30 cellular contexts compared by ENCODE assay signal in genomic region chr10:52918714-52919316, GRCh38.
DNase-seq lines count a peak whose midpoint lies in the region; ATAC-seq and TF ChIP-seq lines count a peak whose summit lies in the region.
"Had no signal": no experiment of that assay in that cellular context is flagged by ENCODE, and none has a peak within 500 bp of the region (broad histone marks: within the 10 kb centered on the region; RNA-seq: fewer than 3 reads in every experiment).

No MANE protein-coding gene starts in this region.

- no peaks in the 10 kb centered on the region for H3K36me3 ChIP-seq in OCI-LY3 (replicated peaks; ENCODE audit: low read depth, low read length)
- H3K36me3 ChIP-seq: left ventricle myocardium inferior, neutrophil, Peyer's patch, prostate gland had no signal

- H3K9me3 ChIP-seq in OCI-LY3 (ENCODE audit: insufficient read depth, low read length): no peaks in the 10 kb centered on the region
- H3K9me3 ChIP-seq: left ventricle myocardium inferior, neutrophil, Peyer's patch, prostate gland had no signal

- no peak overlapping the region for H3K27ac ChIP-seq in OCI-LY3 (ENCODE audit: low read length)
- H3K27ac ChIP-seq: left ventricle myocardium inferior, neutrophil, Peyer's patch, prostate gland had no signal

- no peak for TF ChIP-seq CTCF in OCI-LY3 (IDR thresholded peaks at IDR 0.05; ENCODE audit: low read depth, low read length)
- TF ChIP-seq CTCF in HFFc6 (IDR thresholded peaks at IDR 0.05): no peak

- H4K20me1 ChIP-seq in OCI-LY3 (ENCODE audit: insufficient read depth, low read length): no peaks in the 10 kb centered on the region

- H3K9me3 Mint-ChIP-seq in HFFc6: peaks cover 5% of the 10 kb centered on the region
- H3K9me3 Mint-ChIP-seq: activated B cell treated with CpG ODN at 0.5 μM for 24 hours, brain had no signal

- H3K36me3 Mint-ChIP-seq in HFFc6 (ENCODE audit: low read depth): no peaks in the 10 kb centered on the region
- H3K36me3 Mint-ChIP-seq: activated CD8-positive, alpha-beta memory T cell treated with anti-CD3 and anti-CD28 coated beads, Interleukin-2, amount 10 ng/mL, durations not matched to agents 7 days and 5 days; brain; stimulated activated effector memory CD8-positive, alpha-beta T cell treated with anti-CD3 and anti-CD28 coated beads, Interleukin-12 subunit alpha, Interleukin-12 subunit beta, amount 100 ng/mL, for 72 hours had no signal

- no peak overlapping the region for H3K4me3 Mint-ChIP-seq in HFFc6
- H3K4me3 Mint-ChIP-seq: activated B cell treated with CpG ODN at 0.5 μM for 24 hours; activated CD8-positive, alpha-beta memory T cell treated with anti-CD3 and anti-CD28 coated beads, Interleukin-2, amount 10 ng/mL, durations not matched to agents 7 days and 5 days; activated T-cell treated with anti-CD3 and anti-CD28 coated beads, Interleukin-2, amount 50 U/mL, for 72 hours; brain; stimulated activated effector memory CD8-positive, alpha-beta T cell treated with anti-CD3 and anti-CD28 coated beads, Interleukin-12 subunit alpha, Interleukin-12 subunit beta, amount 100 ng/mL, for 72 hours had no signal

- H2AFZ ChIP-seq in OCI-LY3 (ENCODE audit: low read depth, low read length): no peak overlapping the region

- no peak overlapping the region for H3K9ac ChIP-seq in OCI-LY3 (ENCODE audit: low read length)

- H3K27me3 ChIP-seq in OCI-LY3 (ENCODE audit: low read depth, low read length): no peaks in the 10 kb centered on the region
- H3K27me3 ChIP-seq: neutrophil, Peyer's patch had no signal

- no peak for DNase-seq in NCI-H2107 treated with DMSO at 0.1 percent for 48 hours (lab: John Stamatoyannopoulos, UW; ENCODE audit: unreplicated experiment)
- DNase-seq in HFFc6: no peak
- DNase-seq in activated effector memory CD4-positive, alpha-beta T cell treated with anti-CD3 and anti-CD28 coated beads, Interleukin-2, amount 50 U/mL, for 16 hours: no peak
- DNase-seq in cortex of kidney (lab: John Stamatoyannopoulos, UW): no peak
- DNase-seq: activated B cell treated with CpG ODN at 0.5 μM for 24 hours; activated CD8-positive, alpha-beta memory T cell treated with anti-CD3 and anti-CD28 coated beads, Interleukin-2, amount 10 ng/mL, durations not matched to agents 7 days and 5 days; activated naive CD4-positive, alpha-beta T cell treated with Interleukin-2 at 50 U/mL for 16 hours; activated T-cell treated with anti-CD3 and anti-CD28 coated beads, Interleukin-2, amount 50 U/mL, for 72 hours; C1 segment of cervical spinal cord; GOT3; Kasumi-1; left ventricle myocardium inferior; NCI-H1092; NCI-H187; NCI-H2171 treated with DMSO at 0.1 percent for 48 hours; NCI-H524 treated with DMSO at 0.1 percent for 48 hours; Peyer's patch; SHP77 treated with DMSO at 0.1 percent for 48 hours; stimulated activated CD4-positive, alpha-beta T cell treated with anti-CD3 and anti-CD28 coated beads, Interleukin-12 subunit alpha, Interleukin-12 subunit beta, amount 100 ng/mL, for 4 hours; stimulated activated CD4-positive, alpha-beta T cell treated with anti-CD3 and anti-CD28 coated beads, Interleukin-4, amount 100 ng/mL, for 1 hour; T-helper 9 cell; trophoblast cell had no signal

- no peaks in the 10 kb centered on the region for H3K4me1 Mint-ChIP-seq in HFFc6 (ENCODE audit: low read depth)
- H3K4me1 Mint-ChIP-seq: activated B cell treated with CpG ODN at 0.5 μM for 24 hours; activated CD8-positive, alpha-beta memory T cell treated with anti-CD3 and anti-CD28 coated beads, Interleukin-2, amount 10 ng/mL, durations not matched to agents 7 days and 5 days; brain; stimulated activated effector memory CD8-positive, alpha-beta T cell treated with anti-CD3 and anti-CD28 coated beads, Interleukin-12 subunit alpha, Interleukin-12 subunit beta, amount 100 ng/mL, for 72 hours had no signal

- no peak overlapping the region for H3K27ac Mint-ChIP-seq in HFFc6
- H3K27ac Mint-ChIP-seq: activated B cell treated with CpG ODN at 0.5 μM for 24 hours; activated CD8-positive, alpha-beta memory T cell treated with anti-CD3 and anti-CD28 coated beads, Interleukin-2, amount 10 ng/mL, durations not matched to agents 7 days and 5 days; activated T-cell treated with anti-CD3 and anti-CD28 coated beads, Interleukin-2, amount 50 U/mL, for 72 hours; brain; stimulated activated effector memory CD8-positive, alpha-beta T cell treated with anti-CD3 and anti-CD28 coated beads, Interleukin-12 subunit alpha, Interleukin-12 subunit beta, amount 100 ng/mL, for 72 hours had no signal

- H3K4me1 ChIP-seq in OCI-LY3 (ENCODE audit: low read length): peaks cover 14% of the 10 kb centered on the region
- H3K4me1 ChIP-seq: left ventricle myocardium inferior, Peyer's patch, prostate gland had no signal

- no peak overlapping the region for H3K4me3 ChIP-seq in OCI-LY3 (ENCODE audit: low read length)
- H3K4me3 ChIP-seq: left ventricle myocardium inferior, Peyer's patch, prostate gland had no signal

- no peaks in the 10 kb centered on the region for H3K79me2 ChIP-seq in OCI-LY3 (ENCODE audit: low read length)

- ATAC-seq in GM19043 (IDR thresholded peaks at IDR 0.05; ENCODE audit: low read depth, unreplicated experiment) (peak; percentile 71), HG02759 (IDR thresholded peaks at IDR 0.05; ENCODE audit: unreplicated experiment) (peak; percentile 72)
- ATAC-seq: activated CD8-positive, alpha-beta memory T cell treated with anti-CD3 and anti-CD28 coated beads, Interleukin-2, amount 10 ng/mL, durations not matched to agents 7 days and 5 days; activated T-cell treated with anti-CD3 and anti-CD28 coated beads, Interleukin-2, amount 50 U/mL, for 72 hours; sciatic nerve; stimulated activated effector memory CD8-positive, alpha-beta T cell treated with anti-CD3 and anti-CD28 coated beads, Interleukin-12 subunit alpha, Interleukin-12 subunit beta, amount 100 ng/mL, for 72 hours had no signal

- peak overlapping the region; percentile 43 for H3K4me2 ChIP-seq in OCI-LY3 (ENCODE audit: low read length)

- H3K27me3 Mint-ChIP-seq in HFFc6 (ENCODE audit: insufficient read depth): no peaks in the 10 kb centered on the region
- H3K27me3 Mint-ChIP-seq: activated B cell treated with CpG ODN at 0.5 μM for 24 hours; activated CD8-positive, alpha-beta memory T cell treated with anti-CD3 and anti-CD28 coated beads, Interleukin-2, amount 10 ng/mL, durations not matched to agents 7 days and 5 days; brain had no signal
